ENCODE assay signal across 17 cellular contexts in the genomic region with DNA sequence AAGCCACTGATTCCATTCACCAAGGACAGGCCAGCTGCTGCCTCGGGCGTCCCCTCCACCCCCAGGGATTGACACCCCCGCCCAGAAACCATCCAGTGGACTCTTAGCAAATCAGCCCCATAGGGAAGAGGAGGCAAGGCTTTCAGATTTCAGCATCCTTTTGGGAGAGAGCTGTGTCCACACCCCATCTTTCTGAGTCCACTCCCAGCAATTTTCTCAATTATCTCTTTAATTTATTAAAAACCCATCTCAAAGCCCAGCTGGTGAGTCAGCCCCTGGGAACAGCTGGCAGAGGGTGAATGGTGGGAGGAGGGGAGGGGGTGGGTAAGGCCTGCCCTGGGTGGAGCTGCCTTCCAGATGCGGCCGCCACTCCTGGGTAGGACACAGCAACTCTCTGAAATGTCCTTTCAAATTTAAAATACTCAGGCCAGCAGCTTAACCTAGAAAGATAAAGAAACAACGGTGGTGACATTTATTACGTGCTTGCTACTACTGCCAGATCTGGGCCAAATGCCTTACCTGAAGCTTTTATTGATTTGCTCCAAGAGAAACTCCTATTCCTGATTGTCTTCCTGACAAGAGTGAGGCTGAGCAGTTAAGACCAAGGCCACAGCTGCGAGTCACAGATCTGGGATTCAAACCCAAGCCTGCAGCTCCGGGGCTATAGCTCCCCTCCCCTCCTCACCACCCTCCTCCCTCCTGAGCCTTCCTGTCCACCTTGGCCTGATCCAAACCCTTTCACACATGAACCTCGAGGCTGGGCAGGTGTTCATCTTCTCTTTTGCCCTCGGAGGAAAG.
DNase-seq lines count a peak whose midpoint lies in the region; ATAC-seq, FAIRE-seq and TF ChIP-seq lines count a peak whose summit lies in the region.
"Had no signal": no experiment of that assay in that cellular context is flagged by ENCODE, and none has a peak within 500 bp of the region (broad histone marks: within the 10 kb centered on the region; RNA-seq: fewer than 3 reads in every experiment).

No MANE protein-coding gene starts in this region.

- TF ChIP-seq CTCF in fibroblast of mammary gland (conservative IDR thresholded peaks at IDR 0.05; ENCODE audit: control insufficient read depth, insufficient read depth, low read depth, low read length) (no peak), pancreas (IDR thresholded peaks at IDR 0.05) (no peak), testis (IDR thresholded peaks at IDR 0.05) (no peak), CD14-positive monocyte (IDR thresholded peaks at IDR 0.05) (no peak)

- ATAC-seq in pancreas (peak; percentile 40 to 72 (median 55)), HG03139 (IDR thresholded peaks at IDR 0.05; ENCODE audit: unreplicated experiment) (no peak), GM18517 (IDR thresholded peaks at IDR 0.05; ENCODE audit: unreplicated experiment) (no peak)
- ATAC-seq: esophagus mucosa, left colon had no signal

- H3K9ac ChIP-seq in NT2/D1 (ENCODE audit: insufficient read length, low read depth): peak overlapping the region; percentile 32

- WGBS in pancreas, 2 donors: 26 to 33% methylated on average over 11 of the region's 11 CpGs
- 64 to 80% methylated on average over 11 of the region's 11 CpGs for WGBS in testis, 2 donors

- H3K9me3 Mint-ChIP-seq in CD14-positive monocyte: no peaks in the 10 kb centered on the region
- H3K9me3 Mint-ChIP-seq: CD4-positive, CD25-positive, alpha-beta regulatory T cell; central memory CD8-positive, alpha-beta T cell; nephron progenitor cell had no signal

- peaks cover 2 to 6% (median 3%) of the 10 kb centered on the region in 3 donors for H3K27me3 Mint-ChIP-seq in CD14-positive monocyte (ENCODE audit: low read depth in 3 of 3)
- H3K27me3 Mint-ChIP-seq: CD4-positive, CD25-positive, alpha-beta regulatory T cell; central memory CD8-positive, alpha-beta T cell had no signal

- no peak for FAIRE-seq in pancreas (lab: Jason Lieb, UNC)

- no peaks in the 10 kb centered on the region for H3K27me3 ChIP-seq in NT2/D1 (ENCODE audit: insufficient read depth, insufficient read length)
- H3K27me3 ChIP-seq in pancreas: no peaks in the 10 kb centered on the region
- H3K27me3 ChIP-seq in testis: no peaks in the 10 kb centered on the region

- intact Hi-C loops in pancreas (cut with DNase I) (no loop called here), testis (cut with DNase I; ENCODE audit: low total_unique reads) (no loop called here), CD14-positive monocyte (cut with micrococcal nuclease) (no loop called here)

- no peak overlapping the region for H3K27ac Mint-ChIP-seq in CD14-positive monocyte
- H3K27ac Mint-ChIP-seq: nephron progenitor cell had no signal

- TF ChIP-seq POLR2A in testis (IDR thresholded peaks at IDR 0.05): no peak

- H3K27ac ChIP-seq in pancreas (no peak overlapping the region), testis (no peak overlapping the region)

- H3K4me1 Mint-ChIP-seq in CD14-positive monocyte: no peaks in the 10 kb centered on the region
- H3K4me1 Mint-ChIP-seq: central memory CD8-positive, alpha-beta T cell had no signal

- peaks cover 12 to 17% of the 10 kb centered on the region in 2 donors for H3K36me3 Mint-ChIP-seq in CD14-positive monocyte

- H3K4me3 Mint-ChIP-seq in CD14-positive monocyte: peak overlapping the region in 1 of 2 donors; percentile 17
- H3K4me3 Mint-ChIP-seq: CD4-positive, CD25-positive, alpha-beta regulatory T cell; central memory CD8-positive, alpha-beta T cell; nephron progenitor cell had no signal

- no peak overlapping the region for H3K4me3 ChIP-seq in NT2/D1 (ENCODE audit: insufficient read length, low read depth)
- H3K4me3 ChIP-seq in fibroblast of mammary gland (ENCODE audit: control insufficient read depth, low read depth, low read length): no peak overlapping the region
- no peak overlapping the region for H3K4me3 ChIP-seq in pancreas
- H3K4me3 ChIP-seq in testis: no peak overlapping the region

- H3K36me3 ChIP-seq in NT2/D1 (ENCODE audit: insufficient read depth, insufficient read length, low read length) (peaks cover 7% of the 10 kb centered on the region), pancreas (no peaks in the 10 kb centered on the region), testis (ENCODE audit: low read depth, missing control alignments) (no peaks in the 10 kb centered on the region)

- H3K9me3 ChIP-seq in NT2/D1 (ENCODE audit: insufficient read depth, low read length) (no peaks in the 10 kb centered on the region), pancreas (no peaks in the 10 kb centered on the region), testis (no peaks in the 10 kb centered on the region)

- H3K4me1 ChIP-seq in NT2/D1 (ENCODE audit: insufficient read depth, insufficient read length) (peaks cover 13% of the 10 kb centered on the region), pancreas (peaks cover 0 to 14% (median 4%) of the 10 kb centered on the region in 3 donors), testis (peaks cover 8% of the 10 kb centered on the region)

- peak; percentile 55 for DNase-seq in COR-L47 (lab: John Stamatoyannopoulos, UW)
- DNase-seq in NT2/D1 (ENCODE audit: low read depth, low spot score): no peak
- peak; percentile 64 for DNase-seq in fibroblast of mammary gland (ENCODE audit: low read depth)
- DNase-seq in pancreas: no peak
- DNase-seq in testis: no peak
- no peak for DNase-seq in CD14-positive monocyte (ENCODE audit: low spot score)
- DNase-seq: activated CD4-positive, alpha-beta T cell treated with anti-CD3 and anti-CD28 coated beads, Interleukin-2, amount 50 U/mL, for 1 hour; activated gamma-delta T cell; CD4-positive, CD25-positive, alpha-beta regulatory T cell; left colon; NCI-H1436; nephron progenitor cell; stimulated activated naive CD4-positive, alpha-beta T cell had no signal

Comparison
In these comparisons a context has a peak if more than half of its experiments do, and no peak if none do; other contexts are left out.
1. DNase-seq: peak in COR-L47 (single experiment) and fibroblast of mammary gland (single experiment); none in NT2/D1 (single experiment), pancreas (0 of 6), testis (single experiment) and CD14-positive monocyte (single experiment).
2. ATAC-seq: peak in pancreas (4 of 4); none in HG03139 (single experiment) and GM18517 (single experiment).